In the genomic region with DNA sequence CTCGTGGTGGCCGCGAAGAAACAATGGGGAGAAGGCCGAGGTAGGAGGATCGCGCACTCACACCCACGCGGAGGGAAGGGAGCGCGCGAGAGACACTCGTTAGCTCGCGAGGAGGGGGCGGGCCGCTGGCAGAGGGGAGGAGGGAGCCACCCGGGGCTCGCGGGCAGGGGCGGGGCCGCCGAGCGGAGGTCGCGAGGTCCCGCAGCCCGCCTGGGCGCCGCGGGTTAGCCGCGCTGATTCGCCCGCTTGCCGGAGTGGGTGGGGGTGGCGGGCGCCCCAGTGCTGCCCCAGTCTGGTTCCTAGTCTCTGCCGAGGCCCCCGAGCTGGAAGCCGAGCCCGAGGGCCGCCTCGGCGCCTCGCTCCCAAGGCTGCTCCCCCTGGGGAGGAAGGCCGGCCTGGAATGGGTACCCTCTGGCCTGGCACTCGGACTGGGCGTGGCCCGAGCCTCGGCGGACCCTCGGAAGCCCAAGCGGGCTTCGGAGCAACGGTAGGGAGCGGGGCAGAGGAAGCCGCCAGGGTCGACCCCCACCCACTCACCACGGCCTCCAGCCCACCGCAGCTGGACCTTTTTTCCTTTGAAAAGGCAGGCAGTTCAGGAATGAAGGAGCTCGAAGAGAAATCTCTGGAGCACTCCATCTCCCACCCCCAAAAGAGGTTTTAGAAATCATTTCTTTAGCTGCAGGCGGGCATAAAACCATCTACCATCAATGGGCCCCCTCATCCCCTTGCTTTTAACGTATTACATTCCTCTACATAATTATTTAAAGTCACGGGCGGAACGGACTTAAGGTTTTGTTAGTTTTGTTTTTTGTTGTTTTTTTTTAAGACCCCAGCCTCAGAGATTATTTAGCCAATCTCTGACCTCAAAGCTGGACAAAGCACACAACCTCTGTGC, we compare ENCODE assay signal across 8 cellular contexts. TPM values are rescaled to one million over a fixed set of nuclear protein-coding genes. Genes with fewer than 3 reads are reported as not detected.
DNase-seq lines count a peak whose midpoint lies in the region; ATAC-seq lines count a peak whose summit lies in the region.

No MANE protein-coding gene starts in this region.

- H3K36me3 ChIP-seq in SJSA1 = peaks cover 8% of the 10 kb centered on the region

- H3K4me3 Mint-ChIP-seq in activated naive CD4-positive, alpha-beta T cell treated with anti-CD3 and anti-CD28 coated beads, Interleukin-2, amount 10 ng/mL, durations not matched to agents 7 days and 5 days = no peak overlapping the region

- no peaks in the 10 kb centered on the region for H3K9me3 Mint-ChIP-seq in activated naive CD4-positive, alpha-beta T cell treated with anti-CD3 and anti-CD28 coated beads, Interleukin-2, amount 10 ng/mL, durations not matched to agents 7 days and 5 days

- H3K4me1 ChIP-seq in SJSA1 (replicated peaks) = peaks cover 15% of the 10 kb centered on the region

- peaks cover 9% of the 10 kb centered on the region for H3K36me3 Mint-ChIP-seq in activated naive CD4-positive, alpha-beta T cell treated with anti-CD3 and anti-CD28 coated beads, Interleukin-2, amount 10 ng/mL, durations not matched to agents 7 days and 5 days

- CTCF ChIA-PET in activated naive CD4-positive, alpha-beta T cell treated with anti-CD3 and anti-CD28 coated beads, Interleukin-2, amount 10 ng/mL, durations not matched to agents 7 days and 5 days (lab: Charles Lee) = interaction anchor here (1.0 to 1.5 kb wide), 2 partner anchors 113 to 132 kb away, joined by 3 to 5 read pairs; no protein-coding TSS in a partner anchor

- DNase-seq in DMS53 treated with DMSO at 0.1 percent for 48 hours (lab: John Stamatoyannopoulos, UW; ENCODE audit: unreplicated experiment) (peak; percentile 80), Kasumi-1 (lab: John Stamatoyannopoulos, UW) (peak; percentile 88 to 89), SJSA1 (ENCODE audit: low read depth in 1 of 2, low spot score in 2 of 2) (peak; percentile 84 to 91), globus pallidus (ENCODE audit: low spot score) (peak; percentile 70), occipital lobe (lab: John Stamatoyannopoulos, UW) (peak; percentile 61), superior temporal gyrus (ENCODE audit: extremely low spot score) (peak; percentile 36)
- DNase-seq in activated naive CD4-positive, alpha-beta T cell treated with anti-CD3 and anti-CD28 coated beads, Interleukin-2, amount 10 ng/mL, durations not matched to agents 7 days and 5 days = peak; percentile 93

- no peaks in the 10 kb centered on the region for H3K9me3 ChIP-seq in SJSA1 (replicated peaks)

- peak overlapping the region; percentile 87 for H3K27ac ChIP-seq in SJSA1

- no peaks in the 10 kb centered on the region for H3K27me3 ChIP-seq in SJSA1 (replicated peaks)

- peak overlapping the region; percentile 89 for H3K4me3 ChIP-seq in SJSA1

- H3K27ac Mint-ChIP-seq in activated naive CD4-positive, alpha-beta T cell treated with anti-CD3 and anti-CD28 coated beads, Interleukin-2, amount 10 ng/mL, durations not matched to agents 7 days and 5 days = peak overlapping the region; percentile 26

- H3K27me3 Mint-ChIP-seq in activated naive CD4-positive, alpha-beta T cell treated with anti-CD3 and anti-CD28 coated beads, Interleukin-2, amount 10 ng/mL, durations not matched to agents 7 days and 5 days = peaks cover 7% of the 10 kb centered on the region

- H3K4me1 Mint-ChIP-seq in activated naive CD4-positive, alpha-beta T cell treated with anti-CD3 and anti-CD28 coated beads, Interleukin-2, amount 10 ng/mL, durations not matched to agents 7 days and 5 days = peaks cover 34% of the 10 kb centered on the region

- peak; percentile 61 for ATAC-seq in GM21723 (IDR thresholded peaks at IDR 0.05; ENCODE audit: unreplicated experiment)

RNA-seq across cellular contexts. Expression of gene TUT4, which starts 0.7 kb away (rescaled TPM):
- 25.3 and 28.2 TPM in 2 replicates for total RNA-seq in SJSA1 (2014; rRNA removed; shearing (Covaris generic))
- total RNA-seq in occipital lobe = 159 TPM

RNA-seq across cellular contexts. Expression of gene GPX7, which starts 48.6 kb away (rescaled TPM):
- 22.6 and 57.5 TPM in 2 replicates for total RNA-seq in SJSA1 (2014; rRNA removed; shearing (Covaris generic))
- total RNA-seq in occipital lobe = 20.9 TPM

Comparison
In these comparisons a context has a peak if more than half of its experiments do, and no peak if none do; other contexts are left out.
1. Peak in every context shown above with its lines: DNase-seq, ATAC-seq, H3K4me3 ChIP-seq and H3K27ac ChIP-seq.
2. DNase-seq: peak in every context shown above with its lines; median percentile 93 in activated naive CD4-positive, alpha-beta T cell treated with anti-CD3 and anti-CD28 coated beads, Interleukin-2, amount 10 ng/mL, durations not matched to agents 7 days and 5 days; 88 in Kasumi-1; 88 in SJSA1; 80 in DMS53 treated with DMSO at 0.1 percent for 48 hours; 70 in globus pallidus; 61 in occipital lobe; 36 in superior temporal gyrus.